In the genomic region with DNA sequence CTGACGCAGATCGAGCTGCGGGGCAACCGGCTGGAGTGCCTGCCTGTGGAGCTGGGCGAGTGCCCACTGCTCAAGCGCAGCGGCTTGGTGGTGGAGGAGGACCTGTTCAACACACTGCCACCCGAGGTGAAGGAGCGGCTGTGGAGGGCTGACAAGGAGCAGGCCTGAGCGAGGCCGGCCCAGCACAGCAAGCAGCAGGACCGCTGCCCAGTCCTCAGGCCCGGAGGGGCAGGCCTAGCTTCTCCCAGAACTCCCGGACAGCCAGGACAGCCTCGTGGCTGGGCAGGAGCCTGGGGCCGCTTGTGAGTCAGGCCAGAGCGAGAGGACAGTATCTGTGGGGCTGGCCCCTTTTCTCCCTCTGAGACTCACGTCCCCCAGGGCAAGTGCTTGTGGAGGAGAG, we compare ENCODE assay signal across 15 cellular contexts. TPM values are rescaled to one million over a fixed set of nuclear protein-coding genes. Genes with fewer than 3 reads are reported as not detected.
DNase-seq lines count a peak whose midpoint lies in the region; ATAC-seq, FAIRE-seq and TF ChIP-seq lines count a peak whose summit lies in the region.
"Had no signal": no experiment of that assay in that cellular context is flagged by ENCODE, and none has a peak within 500 bp of the region (broad histone marks: within the 10 kb centered on the region; RNA-seq: fewer than 3 reads in every experiment).

No MANE protein-coding gene starts in this region.

- no peak for TF ChIP-seq CTCF in keratinocyte (optimal IDR thresholded peaks at IDR 0.05 in 1 of 3, IDR thresholded peaks at IDR 0.05 in 1 of 3, conservative IDR thresholded peaks at IDR 0.05 in 1 of 3; ENCODE audit: extremely low read depth in 1 of 3, insufficient read depth in 2 of 3, low read length in 3 of 3)

- H3K27me3 Mint-ChIP-seq in activated naive CD4-positive, alpha-beta T cell treated with anti-CD3 and anti-CD28 coated beads, Interleukin-2, amount 10 ng/mL, durations not matched to agents 7 days and 5 days: no peaks in the 10 kb centered on the region

- H3K4me1 ChIP-seq in keratinocyte (ENCODE audit: control insufficient read depth, extremely low read depth, insufficient read depth, low read length): peaks cover 73% of the 10 kb centered on the region

- H3K4me3 ChIP-seq in keratinocyte (ENCODE audit: control insufficient read depth in 2 of 3, extremely low read depth in 1 of 3, insufficient read depth in 2 of 3, low read depth in 1 of 3, low read length in 3 of 3): no peak overlapping the region
- H3K4me3 ChIP-seq in skin epidermis: no peak overlapping the region

- peaks cover 46% of the 10 kb centered on the region for H3K36me3 Mint-ChIP-seq in activated naive CD4-positive, alpha-beta T cell treated with anti-CD3 and anti-CD28 coated beads, Interleukin-2, amount 10 ng/mL, durations not matched to agents 7 days and 5 days

- CTCF ChIA-PET in activated naive CD4-positive, alpha-beta T cell treated with anti-CD3 and anti-CD28 coated beads, Interleukin-2, amount 10 ng/mL, durations not matched to agents 7 days and 5 days (lab: Charles Lee): interaction anchor here (2.2 kb wide), 1 partner anchor 13 kb away, joined by 8 read pairs; no protein-coding TSS in a partner anchor

- FAIRE-seq in keratinocyte (lab: Jason Lieb, UNC): no peak
- FAIRE-seq in RCC 7860 (lab: Jason Lieb, UNC): no peak
- FAIRE-seq: urothelium cell line had no signal

- H3K9ac ChIP-seq in keratinocyte (ENCODE audit: control insufficient read depth, extremely low read depth, insufficient read depth, low read length): peak overlapping the region; percentile 44

- H3K4me3 Mint-ChIP-seq in activated naive CD4-positive, alpha-beta T cell treated with anti-CD3 and anti-CD28 coated beads, Interleukin-2, amount 10 ng/mL, durations not matched to agents 7 days and 5 days: no peak overlapping the region

- H2AFZ ChIP-seq in keratinocyte (ENCODE audit: control insufficient read depth, low read length): no peak overlapping the region

- no peaks in the 10 kb centered on the region for H3K27me3 ChIP-seq in keratinocyte (ENCODE audit: control insufficient read depth, extremely low read depth, insufficient read depth, low read length)
- H3K27me3 ChIP-seq: BE2C had no signal

- H4K20me1 ChIP-seq in keratinocyte (ENCODE audit: control insufficient read depth, extremely low read depth, insufficient read depth, low read length): no peaks in the 10 kb centered on the region

- peaks cover 25 to 67% of the 10 kb centered on the region in 2 experiments for H3K36me3 ChIP-seq in keratinocyte (ENCODE audit: control insufficient read depth in 2 of 2, extremely low read depth in 1 of 2, insufficient read depth in 2 of 2, low read length in 2 of 2)

- dilution Hi-C loops in keratinocyte (cut with MboI; ENCODE audit: extremely low pct_ligation_motif_present, low sequenced_read_pairs): no loop called here

- peak; percentile 57 for DNase-seq in ELF-1 (ENCODE audit: low read depth, low spot score)
- peak; percentile 62 for DNase-seq in cerebellar cortex (ENCODE audit: low spot score)
- no peak for DNase-seq in keratinocyte (ENCODE audit: low read depth, low spot score)
- no peak for DNase-seq in RCC 7860 (ENCODE audit: low spot score)
- DNase-seq in HuH-7.5 (ENCODE audit: low spot score): no peak
- DNase-seq in activated naive CD4-positive, alpha-beta T cell treated with anti-CD3 and anti-CD28 coated beads, Interleukin-2, amount 10 ng/mL, durations not matched to agents 7 days and 5 days: no peak
- DNase-seq: activated CD4-positive, CD25-positive, alpha-beta regulatory T cell treated with anti-CD3 and anti-CD28 coated beads, Interleukin-2, amount 50 U/mL, for 72 hours; activated gamma-delta T cell treated with Interleukin-2 at 50 U/mL for 16 hours; BE2C; midbrain; NCI-H1694; stimulated activated CD4-positive, alpha-beta T cell treated with anti-CD3 and anti-CD28 coated beads, Interleukin-4, amount 100 ng/mL, for 24 hours had no signal

- peaks cover 3% of the 10 kb centered on the region for H3K9me1 ChIP-seq in keratinocyte (ENCODE audit: control insufficient read depth, extremely low read depth, insufficient read depth, low read length)

- no peak overlapping the region for H3K27ac Mint-ChIP-seq in activated naive CD4-positive, alpha-beta T cell treated with anti-CD3 and anti-CD28 coated beads, Interleukin-2, amount 10 ng/mL, durations not matched to agents 7 days and 5 days

- H3K9me3 Mint-ChIP-seq in activated naive CD4-positive, alpha-beta T cell treated with anti-CD3 and anti-CD28 coated beads, Interleukin-2, amount 10 ng/mL, durations not matched to agents 7 days and 5 days: no peaks in the 10 kb centered on the region

- no peaks in the 10 kb centered on the region for H3K9me3 ChIP-seq in keratinocyte (ENCODE audit: control insufficient read depth, low read depth, low read length)
- H3K9me3 ChIP-seq: BE2C had no signal

- no peak for ATAC-seq in GM18519 (IDR thresholded peaks at IDR 0.05; ENCODE audit: low FRiP score, unreplicated experiment)

- H3K4me2 ChIP-seq in keratinocyte (ENCODE audit: control insufficient read depth, extremely low read depth, insufficient read depth, low read depth, low read length): no peak overlapping the region

- H3K4me1 Mint-ChIP-seq in activated naive CD4-positive, alpha-beta T cell treated with anti-CD3 and anti-CD28 coated beads, Interleukin-2, amount 10 ng/mL, durations not matched to agents 7 days and 5 days: peaks cover 33% of the 10 kb centered on the region

- H3K27ac ChIP-seq in keratinocyte (ENCODE audit: control insufficient read depth, insufficient read depth, low read length): peak overlapping the region; percentile 56
- H3K27ac ChIP-seq in skin epidermis: peak overlapping the region in 20 of 21 experiments; percentile 1 to 84 (median 76)

- H3K79me2 ChIP-seq in keratinocyte (ENCODE audit: control insufficient read depth, insufficient read depth, low read length): peaks cover 34% of the 10 kb centered on the region

RNA-seq across cellular contexts. Expression of a gene that starts 4.6 kb away (rescaled TPM):
- 4.6 to 5.2 TPM (median 4.7 TPM) in 3 replicates for polyA plus RNA-seq in keratinocyte
- polyA plus RNA-seq in keratinocyte (2011; ENCODE audit: low read depth): 1.3 TPM
- polyA plus RNA-seq in keratinocyte (2011; cell fraction: cytosol; rRNA removed): 3.6 and 6.2 TPM in 2 replicates
- 4.1 and 7.8 TPM in 2 replicates for polyA plus RNA-seq in keratinocyte (2011; cell fraction: nucleus; rRNA removed)
- 4.0 and 6.0 TPM in 2 replicates for polyA plus RNA-seq in keratinocyte (2012; ENCODE audit: low replicate concordance)
- polyA minus RNA-seq in keratinocyte: 4.2 to 5.9 TPM (median 4.5 TPM) in 3 replicates
- 4.0 TPM for polyA minus RNA-seq in keratinocyte (2011; cell fraction: cytosol; rRNA and poly(A)+ RNA removed)
- 2.0 and 2.9 TPM in 2 replicates for polyA minus RNA-seq in keratinocyte (2011; cell fraction: nucleus; rRNA and poly(A)+ RNA removed)

RNA-seq across cellular contexts. Expression of a gene that starts 31.2 kb away (rescaled TPM):
- 21.8 to 33.5 TPM (median 27.1 TPM) in 3 replicates for polyA plus RNA-seq in keratinocyte
- polyA plus RNA-seq in keratinocyte (2011; ENCODE audit: low read depth): 3.1 TPM
- 12.1 and 12.4 TPM in 2 replicates for polyA plus RNA-seq in keratinocyte (2011; cell fraction: cytosol; rRNA removed)
- 38.8 and 40.3 TPM in 2 replicates for polyA plus RNA-seq in keratinocyte (2011; cell fraction: nucleus; rRNA removed)
- 13.1 and 23.2 TPM in 2 replicates for polyA plus RNA-seq in keratinocyte (2012; ENCODE audit: low replicate concordance)
- 40.4 to 52.8 TPM (median 50.8 TPM) in 3 replicates for polyA minus RNA-seq in keratinocyte
- polyA minus RNA-seq in keratinocyte (2011; cell fraction: cytosol; rRNA and poly(A)+ RNA removed): 24.6 TPM
- polyA minus RNA-seq in keratinocyte (2011; cell fraction: nucleus; rRNA and poly(A)+ RNA removed): 30.9 and 33.5 TPM in 2 replicates

RNA-seq across cellular contexts. Expression of a gene that starts 31.3 kb away (rescaled TPM):
- 25.6 to 56.3 TPM (median 31.1 TPM) in 3 replicates for polyA plus RNA-seq in keratinocyte
- 19.4 TPM for polyA plus RNA-seq in keratinocyte (2011; ENCODE audit: low read depth)
- 26.2 and 29.1 TPM in 2 replicates for polyA plus RNA-seq in keratinocyte (2011; cell fraction: cytosol; rRNA removed)
- 67.0 and 73.7 TPM in 2 replicates for polyA plus RNA-seq in keratinocyte (2011; cell fraction: nucleus; rRNA removed)
- 15.6 and 37.3 TPM in 2 replicates for polyA plus RNA-seq in keratinocyte (2012; ENCODE audit: low replicate concordance)
- 92.5 to 239 TPM (median 127 TPM) in 3 replicates for polyA minus RNA-seq in keratinocyte
- 62.2 TPM for polyA minus RNA-seq in keratinocyte (2011; cell fraction: cytosol; rRNA and poly(A)+ RNA removed)
- 88.4 and 120 TPM in 2 replicates for polyA minus RNA-seq in keratinocyte (2011; cell fraction: nucleus; rRNA and poly(A)+ RNA removed)

RNA-seq across cellular contexts. Expression of a gene that starts 34.3 kb away (rescaled TPM):
- polyA plus RNA-seq in keratinocyte: 88.3 to 127 TPM (median 109 TPM) in 3 replicates
- 51.1 TPM for polyA plus RNA-seq in keratinocyte (2011; ENCODE audit: low read depth)
- polyA plus RNA-seq in keratinocyte (2011; cell fraction: cytosol; rRNA removed): 77.7 and 119 TPM in 2 replicates
- polyA plus RNA-seq in keratinocyte (2011; cell fraction: nucleus; rRNA removed): 143 and 183 TPM in 2 replicates
- polyA plus RNA-seq in keratinocyte (2012; ENCODE audit: low replicate concordance): 109 and 130 TPM in 2 replicates
- polyA minus RNA-seq in keratinocyte: 154 to 426 TPM (median 169 TPM) in 3 replicates
- polyA minus RNA-seq in keratinocyte (2011; cell fraction: cytosol; rRNA and poly(A)+ RNA removed): 129 TPM
- polyA minus RNA-seq in keratinocyte (2011; cell fraction: nucleus; rRNA and poly(A)+ RNA removed): 118 and 144 TPM in 2 replicates

RNA-seq across cellular contexts. Expression of a gene that starts 34.5 kb away (rescaled TPM):
- polyA plus RNA-seq in keratinocyte: 10.9 to 13.9 TPM (median 13.9 TPM) in 3 replicates
- polyA plus RNA-seq in keratinocyte (2011; ENCODE audit: low read depth): 0.94 TPM
- polyA plus RNA-seq in keratinocyte (2011; cell fraction: cytosol; rRNA removed): 7.3 and 10.5 TPM in 2 replicates
- polyA plus RNA-seq in keratinocyte (2011; cell fraction: nucleus; rRNA removed): 16.3 and 20.8 TPM in 2 replicates
- 5.3 and 10.5 TPM in 2 replicates for polyA plus RNA-seq in keratinocyte (2012; ENCODE audit: low replicate concordance)
- 6.9 to 19.5 TPM (median 10.4 TPM) in 3 replicates for polyA minus RNA-seq in keratinocyte
- polyA minus RNA-seq in keratinocyte (2011; cell fraction: cytosol; rRNA and poly(A)+ RNA removed): 9.8 TPM
- 4.2 and 5.6 TPM in 2 replicates for polyA minus RNA-seq in keratinocyte (2011; cell fraction: nucleus; rRNA and poly(A)+ RNA removed)

Comparison
In these comparisons a context has a peak if more than half of its experiments do, and no peak if none do; other contexts are left out.
1. DNase-seq: peak in ELF-1 (single experiment) and cerebellar cortex (single experiment); none in keratinocyte (single experiment), RCC 7860 (single experiment), HuH-7.5 (single experiment) and activated naive CD4-positive, alpha-beta T cell treated with anti-CD3 and anti-CD28 coated beads, Interleukin-2, amount 10 ng/mL, durations not matched to agents 7 days and 5 days (single experiment).